ENCODE assay signal across 10 cellular contexts in the genomic region with DNA sequence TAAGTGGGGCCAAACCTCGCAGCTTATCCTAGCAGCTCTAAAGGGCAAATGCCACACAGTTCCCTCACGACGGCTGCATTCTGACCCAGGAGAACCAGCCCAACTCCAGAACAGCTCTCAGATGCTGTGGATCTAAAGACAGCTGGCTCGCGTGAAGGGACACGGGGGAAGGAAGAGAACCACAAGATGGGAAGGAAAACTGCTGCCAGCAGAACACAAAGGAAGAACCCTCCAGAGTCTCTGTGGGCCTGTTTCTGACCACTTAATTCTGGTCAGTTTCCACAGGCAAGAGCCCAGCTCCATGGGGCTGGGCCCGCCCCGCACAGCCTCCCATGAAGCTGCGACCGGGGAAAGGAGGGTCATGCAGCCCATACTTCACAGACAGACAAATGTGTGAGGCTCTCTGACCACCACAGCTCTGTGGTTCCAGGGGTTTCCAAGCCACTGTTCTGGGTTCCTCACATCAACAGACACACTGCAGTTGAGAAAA.
DNase-seq lines count a peak whose midpoint lies in the region; ATAC-seq and TF ChIP-seq lines count a peak whose summit lies in the region.
"Had no signal": no experiment of that assay in that cellular context is flagged by ENCODE, and none has a peak within 500 bp of the region (broad histone marks: within the 10 kb centered on the region; RNA-seq: fewer than 3 reads in every experiment).

No MANE protein-coding gene starts in this region.

- intact Hi-C loops in right cardiac atrium (cut with DNase I) (loop anchor here in 1 of 4 donors (10.0 kb wide), 1 partner anchor 146 kb away; no protein-coding TSS in a partner anchor), psoas muscle (cut with DNase I) (no loop called here)

- peak overlapping the region; percentile 7 to 65 (median 52); a peak in 20 of 22 replicates for H3K4me2 ChIP-seq in BLaER1 treated with 17β-estradiol and CSF1 and Interleukin-3, amounts not matched to agents 10 nM and 100 nM

- no peak for TF ChIP-seq CTCF in VCaP (conservative IDR thresholded peaks at IDR 0.05)
- no peak for TF ChIP-seq CTCF in psoas muscle (IDR thresholded peaks at IDR 0.05)

- H4K20me1 ChIP-seq in BLaER1 treated with 17β-estradiol and CSF1 and Interleukin-3, amounts not matched to agents 10 nM and 100 nM, result peaks cover 89 to 100% (median 98%) of the 10 kb centered on the region in 11 experiments

- H3K4me3 ChIP-seq in BLaER1 treated with 17β-estradiol and CSF1 and Interleukin-3, amounts not matched to agents 10 nM and 100 nM, result no peak overlapping the region
- H3K4me3 ChIP-seq in right cardiac atrium (ENCODE audit: low read length), result no peak overlapping the region
- no peak overlapping the region for H3K4me3 ChIP-seq in psoas muscle

- 45% methylated on average over 10 of the region's 10 CpGs for WGBS in right cardiac atrium
- 37 to 50% (median 37%) methylated on average over 10 of the region's 10 CpGs for WGBS in psoas muscle, 3 donors

- ATAC-seq in right cardiac atrium (peak; percentile 24 to 34), psoas muscle (no peak)

- no peak for TF ChIP-seq POLR2A in erythroblast (IDR thresholded peaks at IDR 0.05; ENCODE audit: low read length)

- peaks cover 0 to 16% (median 0%) of the 10 kb centered on the region in 11 experiments; a peak in 6 of 22 replicates for H3K9me3 ChIP-seq in BLaER1 treated with 17β-estradiol and CSF1 and Interleukin-3, amounts not matched to agents 10 nM and 100 nM (replicated peaks in 1 of 11)
- H3K9me3 ChIP-seq in right cardiac atrium (ENCODE audit: control insufficient read depth, low read length), result no peaks in the 10 kb centered on the region
- no peaks in the 10 kb centered on the region for H3K9me3 ChIP-seq in psoas muscle

- peak overlapping the region in 3 of 11 experiments; percentile 2 to 51 (median 34); a peak in 2 of 22 replicates for H3K9ac ChIP-seq in BLaER1 treated with 17β-estradiol and CSF1 and Interleukin-3, amounts not matched to agents 10 nM and 100 nM

- DNase-seq in right cardiac atrium (peak in 1 of 3 donors; percentile 55), psoas muscle (no peak), erythroblast (lab: John Stamatoyannopoulos, UW) (no peak), GM19238 (ENCODE audit: insufficient read length, low spot score) (no peak), NCI-H2227 treated with DMSO at 0.1 percent for 48 hours (lab: John Stamatoyannopoulos, UW) (no peak), NCI-H1694 treated with DMSO at 0.1 percent for 48 hours (lab: John Stamatoyannopoulos, UW) (no peak)
- DNase-seq: activated naive CD4-positive, alpha-beta T cell; NCI-H748 treated with DMSO at 0.1 percent for 48 hours had no signal

- peaks cover 60 to 75% (median 70%) of the 10 kb centered on the region in 10 experiments for H3K4me1 ChIP-seq in BLaER1 treated with 17β-estradiol and CSF1 and Interleukin-3, amounts not matched to agents 10 nM and 100 nM
- H3K4me1 ChIP-seq in right cardiac atrium (ENCODE audit: control insufficient read depth, insufficient read depth, low read length) (peaks cover 52% of the 10 kb centered on the region), psoas muscle (peaks cover 98% of the 10 kb centered on the region)

- H3K36me3 ChIP-seq in BLaER1 treated with 17β-estradiol and CSF1 and Interleukin-3, amounts not matched to agents 10 nM and 100 nM, result peaks cover 14 to 71% (median 37%) of the 10 kb centered on the region in 11 experiments; a peak in 21 of 22 replicates
- no peaks in the 10 kb centered on the region for H3K36me3 ChIP-seq in psoas muscle (ENCODE audit: insufficient read depth in 1 of 2, low read depth in 1 of 2)

- peak overlapping the region in 5 of 11 experiments; percentile 7 to 47 (median 22); a peak in 5 of 22 replicates for H3K27ac ChIP-seq in BLaER1 treated with 17β-estradiol and CSF1 and Interleukin-3, amounts not matched to agents 10 nM and 100 nM
- peak overlapping the region; percentile 45 for H3K27ac ChIP-seq in VCaP
- H3K27ac ChIP-seq in right cardiac atrium (ENCODE audit: low read length), result peak overlapping the region; percentile 61
- H3K27ac ChIP-seq in psoas muscle, result peak overlapping the region; percentile 86

- H3K27me3 ChIP-seq in BLaER1 treated with 17β-estradiol and CSF1 and Interleukin-3, amounts not matched to agents 10 nM and 100 nM, result no peaks in the 10 kb centered on the region
- H3K27me3 ChIP-seq in right cardiac atrium (ENCODE audit: control insufficient read depth, insufficient read depth) (no peaks in the 10 kb centered on the region), psoas muscle (ENCODE audit: insufficient read depth in 3 of 3, low read length in 2 of 3) (no peaks in the 10 kb centered on the region)

Comparison
In these comparisons a context has a peak if more than half of its experiments do, and no peak if none do; other contexts are left out.
1. ATAC-seq: peak in right cardiac atrium (2 of 2); none in psoas muscle (0 of 4).